Comparison of ENCODE assay signal across 9 cellular contexts in the genomic region with DNA sequence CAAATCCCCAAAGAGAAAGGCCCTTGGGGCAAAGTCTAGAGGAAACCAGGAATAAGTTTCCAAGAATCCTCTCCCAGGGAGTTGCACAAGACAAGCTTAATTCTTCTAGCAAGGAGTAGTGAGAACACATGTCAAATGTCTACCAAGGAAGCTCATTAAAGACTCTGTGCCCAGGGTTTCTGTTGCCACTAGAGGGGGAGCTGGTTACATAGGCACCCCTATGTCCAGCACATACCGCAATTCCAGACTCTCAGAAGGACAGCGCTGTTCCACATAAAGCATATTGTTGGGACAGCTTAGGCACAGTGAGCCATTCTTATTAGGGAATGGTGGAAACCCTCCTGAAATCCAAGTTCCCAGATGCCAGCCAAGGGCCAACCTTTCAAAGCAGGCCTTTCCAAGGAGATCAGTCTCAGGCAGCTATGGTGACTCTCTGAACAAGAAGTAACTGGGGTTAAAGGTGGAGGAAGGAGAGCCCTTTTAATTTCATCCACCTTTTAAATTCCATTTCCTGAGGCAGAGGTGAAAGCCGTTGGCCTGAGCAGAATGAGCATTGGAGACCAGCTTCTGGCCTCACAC.
A peak's percentile ranks its signal among the peaks of the same experiment; 100 is the strongest.
DNase-seq lines count a peak whose midpoint lies in the region; ATAC-seq and TF ChIP-seq lines count a peak whose summit lies in the region.
"Had no signal": no experiment of that assay in that cellular context is flagged by ENCODE, and none has a peak within 500 bp of the region (broad histone marks: within the 10 kb centered on the region; RNA-seq: fewer than 3 reads in every experiment).

No MANE protein-coding gene starts in this region.

- TF ChIP-seq CTCF in Calu3 (IDR thresholded peaks at IDR 0.05; ENCODE audit: unreplicated experiment) (peak; percentile 63), Loucy (conservative IDR thresholded peaks at IDR 0.05; ENCODE audit: low read length) (peak; percentile 96), brain microvascular endothelial cell (IDR thresholded peaks at IDR 0.05; ENCODE audit: low read depth, low read length, missing control alignments) (peak; percentile 89), natural killer cell (IDR thresholded peaks at IDR 0.05) (no peak)

- peaks cover 8% of the 10 kb centered on the region for H3K27me3 Mint-ChIP-seq in Calu3 (ENCODE audit: unreplicated experiment)
- H3K27me3 Mint-ChIP-seq in natural killer cell (ENCODE audit: low read depth in 2 of 2), result peaks cover 2 to 12% of the 10 kb centered on the region in 2 donors
- H3K27me3 Mint-ChIP-seq in activated naive CD4-positive, alpha-beta T cell treated with anti-CD3 and anti-CD28 coated beads for 36 hours (ENCODE audit: low read depth), result no peaks in the 10 kb centered on the region

- DNase-seq in Calu3 (peak; percentile 61), brain microvascular endothelial cell (peak; percentile 42), left colon (no peak), GM19238 (ENCODE audit: insufficient read length, low spot score) (no peak), natural killer cell (no peak)
- no peak for DNase-seq in activated naive CD4-positive, alpha-beta T cell treated with anti-CD3 and anti-CD28 coated beads for 36 hours

- no peaks in the 10 kb centered on the region for H3K36me3 ChIP-seq in Loucy (ENCODE audit: insufficient read depth, low read length)
- H3K36me3 ChIP-seq in brain microvascular endothelial cell (replicated peaks), result no peaks in the 10 kb centered on the region

- H3K4me3 Mint-ChIP-seq in Calu3 (ENCODE audit: low read depth, unreplicated experiment), result no peak overlapping the region
- H3K4me3 Mint-ChIP-seq in natural killer cell, result no peak overlapping the region
- H3K4me3 Mint-ChIP-seq in activated naive CD4-positive, alpha-beta T cell treated with anti-CD3 and anti-CD28 coated beads for 36 hours, result no peak overlapping the region

- CTCF ChIA-PET in Calu3 (lab: Charles Lee), result interaction anchor here (0.5 to 1.5 kb wide), 24 partner anchors 12 to 1230 kb away, joined by 3 to 30 read pairs (median 4); no protein-coding TSS in a partner anchor
- CTCF ChIA-PET in activated naive CD4-positive, alpha-beta T cell treated with anti-CD3 and anti-CD28 coated beads for 36 hours (lab: Charles Lee), result interaction anchor here (0.7 to 3.0 kb wide), 7 partner anchors 10 to 81 kb away, joined by 3 to 9 read pairs (median 4); no protein-coding TSS in a partner anchor

- no TSS peak for BruUV-seq in Calu3 (replicated peaks; lab: Mats Ljungman, UMichigan)

- H3K9me3 Mint-ChIP-seq in Calu3 (ENCODE audit: low read depth, unreplicated experiment) (peaks cover 2% of the 10 kb centered on the region), natural killer cell (no peaks in the 10 kb centered on the region)
- H3K9me3 Mint-ChIP-seq in activated naive CD4-positive, alpha-beta T cell treated with anti-CD3 and anti-CD28 coated beads for 36 hours, result peaks cover 4% of the 10 kb centered on the region

- H3K4me3 ChIP-seq in Loucy (ENCODE audit: low read length, poor library complexity, severe bottlenecking) (no peak overlapping the region), brain microvascular endothelial cell (ENCODE audit: low read depth, low read length) (no peak overlapping the region)

- no peak overlapping the region for H3K4me2 ChIP-seq in Loucy (ENCODE audit: low read depth, low read length, poor library complexity, severe bottlenecking)

- H3K9me2 ChIP-seq in Loucy (replicated peaks; ENCODE audit: low read depth, low read length), result no peaks in the 10 kb centered on the region

- H3K4me1 Mint-ChIP-seq in Calu3 (ENCODE audit: low read depth, unreplicated experiment), result peaks cover 14% of the 10 kb centered on the region
- no peaks in the 10 kb centered on the region for H3K4me1 Mint-ChIP-seq in natural killer cell
- peaks cover 12% of the 10 kb centered on the region for H3K4me1 Mint-ChIP-seq in activated naive CD4-positive, alpha-beta T cell treated with anti-CD3 and anti-CD28 coated beads for 36 hours (ENCODE audit: low read depth)

- H3K27me3 ChIP-seq in Loucy (ENCODE audit: insufficient read depth, low read length, poor library complexity, severe bottlenecking), result no peaks in the 10 kb centered on the region
- no peaks in the 10 kb centered on the region for H3K27me3 ChIP-seq in brain microvascular endothelial cell (replicated peaks)

- H3K4me1 ChIP-seq in Loucy (ENCODE audit: insufficient read depth, low read length, poor library complexity, severe bottlenecking), result peaks cover 27% of the 10 kb centered on the region

- ATAC-seq in left colon (peak; percentile 44), natural killer cell (no peak), GM18858 (IDR thresholded peaks at IDR 0.05; ENCODE audit: unreplicated experiment) (no peak)

- H3K27ac Mint-ChIP-seq in Calu3 (ENCODE audit: unreplicated experiment) (no peak overlapping the region), natural killer cell (no peak overlapping the region)
- H3K27ac Mint-ChIP-seq in activated naive CD4-positive, alpha-beta T cell treated with anti-CD3 and anti-CD28 coated beads for 36 hours, result no peak overlapping the region

- in situ Hi-C loops in brain microvascular endothelial cell (cut with HindIII; ENCODE audit: low pct_ligation_motif_present, low sequenced_read_pairs), result no loop called here

- no peaks in the 10 kb centered on the region for H3F3A ChIP-seq in Loucy (ENCODE audit: low read depth)

- peaks cover 3% of the 10 kb centered on the region for H3K36me3 Mint-ChIP-seq in Calu3 (ENCODE audit: insufficient read depth, unreplicated experiment)
- H3K36me3 Mint-ChIP-seq in natural killer cell, result no peaks in the 10 kb centered on the region
- peaks cover 2% of the 10 kb centered on the region for H3K36me3 Mint-ChIP-seq in activated naive CD4-positive, alpha-beta T cell treated with anti-CD3 and anti-CD28 coated beads for 36 hours (ENCODE audit: low read depth)

- no peaks in the 10 kb centered on the region for H3K79me2 ChIP-seq in Loucy (ENCODE audit: insufficient read depth, low read length)

- H3K9ac ChIP-seq in Loucy (ENCODE audit: low read depth, low read length, poor library complexity, severe bottlenecking), result peak overlapping the region; percentile 7

- H2AFZ ChIP-seq in Loucy (ENCODE audit: low read length), result 0 out of 2 replicates have a peak overlapping the region, but pooled peaks have one; percentile 7

- peaks cover 4% of the 10 kb centered on the region; the same call in 1 of the 2 replicates for H3K9me3 ChIP-seq in Loucy (ENCODE audit: insufficient read depth, low read depth, low read length)

- intact Hi-C loops in Calu3 (cut with micrococcal nuclease; ENCODE audit: unreplicated experiment), result loop anchor here (2.0 to 10.0 kb wide), 2 partner anchors 68 to 156 kb away; no protein-coding TSS in a partner anchor
- intact Hi-C loops in left colon (cut with DNase I, micrococcal nuclease), result no loop called here
- intact Hi-C loops in natural killer cell (cut with micrococcal nuclease), result no loop called here
- intact Hi-C loops in activated naive CD4-positive, alpha-beta T cell treated with anti-CD3 and anti-CD28 coated beads for 36 hours (cut with micrococcal nuclease), result no loop called here

- H4K20me1 ChIP-seq in Loucy (ENCODE audit: insufficient read depth, low read length, poor library complexity, severe bottlenecking), result no peaks in the 10 kb centered on the region

- no peak overlapping the region for H3K27ac ChIP-seq in brain microvascular endothelial cell
- H3K27ac ChIP-seq: epithelial cell of prostate had no signal

Comparison
In these comparisons a context has a peak if more than half of its experiments do, and no peak if none do; other contexts are left out.
1. DNase-seq: peak in Calu3 (single experiment) and brain microvascular endothelial cell (single experiment); none in left colon (0 of 2), GM19238 (single experiment), natural killer cell (single experiment) and activated naive CD4-positive, alpha-beta T cell treated with anti-CD3 and anti-CD28 coated beads for 36 hours (single experiment).